In genomic region chr14:68885226-68886108, GRCh38 we compare ENCODE assay signal across 1 cellular context.
TF ChIP-seq lines count a peak whose summit lies in the region.

No MANE protein-coding gene starts in this region.

TF ChIP-seq in GM23338, 12 proteins besides CTCF, POLR2A, EP300 and RAD21 (continued from another document):
- TF ChIP-seq ZNF462 (CRISPR knock-in tag; IDR thresholded peaks at IDR 0.05): no peak
